ENCODE assay signal across 22 cellular contexts in the genomic region with DNA sequence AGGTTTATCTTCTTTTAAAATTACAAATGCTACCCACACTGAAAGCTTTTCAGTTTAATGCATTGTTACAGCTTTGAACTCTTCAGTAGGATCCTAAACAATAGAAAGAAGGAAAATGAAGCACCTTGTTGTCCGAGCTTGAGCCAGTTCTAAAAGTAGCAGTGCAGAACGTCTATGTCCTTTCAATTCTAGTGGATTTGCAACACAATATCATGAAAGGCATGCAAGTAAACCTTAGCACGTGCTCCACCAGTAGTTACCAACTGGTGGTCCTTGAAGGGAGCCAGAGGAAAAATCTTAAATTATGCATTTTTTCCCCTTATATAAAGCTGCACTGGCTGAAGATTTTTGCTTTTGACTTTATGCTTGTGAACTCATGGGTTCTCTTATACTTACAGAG.
"Had no signal": no experiment of that assay in that cellular context is flagged by ENCODE, and none has a peak within 500 bp of the region (broad histone marks: within the 10 kb centered on the region; RNA-seq: fewer than 3 reads in every experiment).

No MANE protein-coding gene starts in this region.

- H3K27me3 ChIP-seq: Peyer's patch, SJCRH30 had no signal

- H3K36me3 ChIP-seq: Peyer's patch had no signal

- H3K4me1 ChIP-seq: Peyer's patch had no signal

- H3K9me3 ChIP-seq: Peyer's patch, SJCRH30 had no signal

- H3K27ac ChIP-seq: KMS-11, PC-9, Peyer's patch, SJCRH30 had no signal

- H3K9ac ChIP-seq: KMS-11 had no signal

- DNase-seq: IMR-90, Kasumi-1, MM.1S, NCI-H1092 treated with DMSO at 0.1 percent for 48 hours, NCI-H1436, NCI-H187, NCI-H2029, NCI-H2081 treated with DMSO at 0.1 percent for 48 hours, NCI-H2171, NCI-H226, NCI-H446, NCI-H510A, NCI-H524 treated with DMSO at 0.1 percent for 48 hours, NCI-H69, NCI-H774, PC-9, Peyer's patch, SHP77 treated with DMSO at 0.1 percent for 48 hours, SJCRH30 had no signal

- H3K4me2 ChIP-seq: KMS-11, PC-9 had no signal

- H3K4me3 ChIP-seq: PC-9, Peyer's patch, SJCRH30 had no signal

- H2AFZ ChIP-seq: PC-9 had no signal

- ATAC-seq: HepG2, Right ventricle myocardium inferior had no signal
